ENCODE assay signal across 1 cellular context in genomic region chr1:228139931-228140723, GRCh38.
A peak's percentile ranks its signal among the peaks of the same experiment; 100 is the strongest.
TF ChIP-seq lines count a peak whose summit lies in the region.

TSS of gene GUK1 (plus strand) at chr1:228140279. CDS start at chr1:228140303, 24 bp downstream.

TF ChIP-seq in H1, 55 proteins besides CTCF, POLR2A, EP300 and RAD21 (continued from another document):
- TF ChIP-seq HDAC2 (IDR thresholded peaks at IDR 0.05; ENCODE audit: borderline replicate concordance in 1 of 2, low read depth in 2 of 2, low read length in 2 of 2) (peak in 1 of 2 experiments; percentile 81; a peak in 2 of 4 replicates), CEBPB (IDR thresholded peaks at IDR 0.05; ENCODE audit: low read depth, low read length) (no peak), PHF8 (conservative IDR thresholded peaks at IDR 0.05; ENCODE audit: low read depth, low read length) (peak; percentile 97), BRCA1 (IDR thresholded peaks at IDR 0.05; ENCODE audit: low read depth, low read length) (no peak), TBP (IDR thresholded peaks at IDR 0.05; ENCODE audit: low read depth, low read length) (peak; percentile 78), TAF1 (IDR thresholded peaks at IDR 0.05; ENCODE audit: low read depth, low read length) (peak; percentile 88), FOSL1 (IDR thresholded peaks at IDR 0.05; ENCODE audit: insufficient read depth, low read depth, low read length) (no peak), EZH2 (IDR thresholded peaks at IDR 0.05; ENCODE audit: low read depth, low read length, severe bottlenecking) (no peak), GABPA (IDR thresholded peaks at IDR 0.05; ENCODE audit: borderline replicate concordance, insufficient read depth, low read length) (no peak), KDM4A (IDR thresholded peaks at IDR 0.05; ENCODE audit: low read depth, low read length, severe bottlenecking) (peak; percentile 89), POLR2AphosphoS5 (IDR thresholded peaks at IDR 0.05; ENCODE audit: low read depth, low read length) (peak; percentile 73), NANOG (IDR thresholded peaks at IDR 0.05; ENCODE audit: insufficient read depth, low read depth, low read length, poor library complexity, severe bottlenecking) (no peak), ZNF274 (IDR thresholded peaks at IDR 0.05; ENCODE audit: borderline replicate concordance, extremely low read depth, low read length) (no peak), SIN3A (conservative IDR thresholded peaks at IDR 0.05 in 1 of 2, IDR thresholded peaks at IDR 0.05 in 1 of 2; ENCODE audit: low read depth in 1 of 2, low read length in 2 of 2) (peak in 1 of 2 experiments; percentile 83; a peak in 1 of 4 replicates), RFX5 (IDR thresholded peaks at IDR 0.05; ENCODE audit: borderline replicate concordance, low read depth, low read length) (no peak), E2F6 (IDR thresholded peaks at IDR 0.05) (no peak), CREB1 (IDR thresholded peaks at IDR 0.05) (peak; percentile 93), RBBP5 (IDR thresholded peaks at IDR 0.05; ENCODE audit: borderline replicate concordance, low read depth, low read length) (peak; percentile 60; the same call in 1 of the 2 replicates), SUZ12 (IDR thresholded peaks at IDR 0.05; ENCODE audit: low read length) (no peak), TEAD4 (IDR thresholded peaks at IDR 0.05; ENCODE audit: low read depth, low read length) (no peak), MAFK (IDR thresholded peaks at IDR 0.05; ENCODE audit: low read depth, low read length) (no peak), CBX8 (IDR thresholded peaks at IDR 0.05; ENCODE audit: borderline replicate concordance, low read depth, low read length) (no peak), RNF2 (IDR thresholded peaks at IDR 0.05; ENCODE audit: borderline replicate concordance, low read depth, low read length, missing control alignments, poor library complexity, severe bottlenecking) (no peak), JUND (IDR thresholded peaks at IDR 0.05; ENCODE audit: low read length) (no peak), CHD7 (IDR thresholded peaks at IDR 0.05; ENCODE audit: insufficient replicate concordance, low read length) (no peak), SRF (IDR thresholded peaks at IDR 0.05; ENCODE audit: low read depth, low read length) (peak; percentile 65), CHD1 (IDR thresholded peaks at IDR 0.05; ENCODE audit: low read depth, low read length) (no peak), USF2 (IDR thresholded peaks at IDR 0.05; ENCODE audit: low read length) (no peak), GTF2F1 (IDR thresholded peaks at IDR 0.05; ENCODE audit: borderline replicate concordance, low read depth, low read length) (no peak), EGR1 (IDR thresholded peaks at IDR 0.05; ENCODE audit: borderline replicate concordance, low read depth, low read length) (peak; percentile 68; the same call in 1 of the 2 replicates), NRF1 (IDR thresholded peaks at IDR 0.05; ENCODE audit: low read depth, low read length) (no peak; the same call in 1 of the 2 replicates), CTBP2 (IDR thresholded peaks at IDR 0.05; ENCODE audit: borderline replicate concordance, insufficient read depth, insufficient read length, low read length) (peak; percentile 89), SIRT6 (IDR thresholded peaks at IDR 0.05; ENCODE audit: low read length) (no peak), MAX (IDR thresholded peaks at IDR 0.05) (peak; percentile 73), SP4 (IDR thresholded peaks at IDR 0.05; ENCODE audit: low read length) (peak; percentile 87), ATF2 (IDR thresholded peaks at IDR 0.05; ENCODE audit: low read length) (no peak), RXRA (IDR thresholded peaks at IDR 0.05; ENCODE audit: insufficient read depth, low read depth, low read length) (0 out of 2 replicates have a peak, but pooled peaks have one; percentile 20), BACH1 (IDR thresholded peaks at IDR 0.05; ENCODE audit: low read length) (peak; percentile 91), SAP30 (IDR thresholded peaks at IDR 0.05; ENCODE audit: insufficient read depth, insufficient replicate concordance, low read length) (no peak), JUN (IDR thresholded peaks at IDR 0.05; ENCODE audit: low read depth, low read length) (peak; percentile 21; the same call in 1 of the 2 replicates), ASH2L (IDR thresholded peaks at IDR 0.05; ENCODE audit: low read length) (peak; percentile 46), HDAC6 (IDR thresholded peaks at IDR 0.05; ENCODE audit: low read depth, low read length) (no peak), POU5F1 (IDR thresholded peaks at IDR 0.05; ENCODE audit: low read depth, low read length) (no peak), TCF12 (IDR thresholded peaks at IDR 0.05; ENCODE audit: low read depth, low read length) (no peak), TAF7 (optimal IDR thresholded peaks at IDR 0.05; ENCODE audit: borderline replicate concordance, low read depth, low read length) (peak; percentile 72), SP1 (IDR thresholded peaks at IDR 0.05; ENCODE audit: low read depth, low read length) (peak; percentile 39; the same call in 1 of the 2 replicates), ATF3 (IDR thresholded peaks at IDR 0.05; ENCODE audit: insufficient read depth, low read depth, low read length) (peak; percentile 43; the same call in 1 of the 2 replicates)
TF ChIP-seq in H1: peak in this region for 22.
